Comparison of ENCODE assay signal across 16 cellular contexts in genomic region chr1:231020816-231021215, GRCh38. TPM values are rescaled to one million over a fixed set of nuclear protein-coding genes. Genes with fewer than 3 reads are reported as not detected.
DNase-seq lines count a peak whose midpoint lies in the region; ATAC-seq and TF ChIP-seq lines count a peak whose summit lies in the region.
"Had no signal": no experiment of that assay in that cellular context is flagged by ENCODE, and none has a peak within 500 bp of the region (broad histone marks: within the 10 kb centered on the region; RNA-seq: fewer than 3 reads in every experiment).

No MANE protein-coding gene starts in this region.

- H3K27me3 ChIP-seq in heart left ventricle (no peaks in the 10 kb centered on the region), transverse colon (no peaks in the 10 kb centered on the region)
- H3K27me3 ChIP-seq: BE2C, SJCRH30 had no signal

- peak in 1 of 4 donors; percentile 36 for ATAC-seq in heart left ventricle
- ATAC-seq in left cardiac atrium, result no peak

- no peak for DNase-seq in heart left ventricle
- no peak for DNase-seq in left cardiac atrium
- DNase-seq in activated T-helper 1 cell treated with anti-CD3 and anti-CD28 coated beads, Interleukin-12 subunit alpha, Interleukin-12 subunit beta, Interleukin-2, Interleukin-4 antibody, amounts not matched to agents 30 ng/mL and 10 ng/mL and 1 ng/mL, durations not matched to agents 14 hours and 24 hours and 36 hours (ENCODE audit: low spot score), result no peak
- peak; percentile 17 for DNase-seq in iPS-NIHi11 (ENCODE audit: low spot score)
- DNase-seq in transverse colon, result no peak
- DNase-seq in occipital lobe (lab: John Stamatoyannopoulos, UW), result no peak
- no peak for DNase-seq in GM10266 (ENCODE audit: extremely low spot score)
- no peak for DNase-seq in stimulated activated CD4-positive, alpha-beta T cell treated with anti-CD3 and anti-CD28 coated beads, Interleukin-12 subunit alpha, Interleukin-12 subunit beta, amount 100 ng/mL, for 4 hours
- DNase-seq: BE2C; EL; Kasumi-1; NCI-H2029 treated with DMSO at 0.1 percent for 48 hours; NK-92 treated with Interleukin-12 subunit alpha and Interleukin-12 subunit beta, amount 100 ng/mL, for 24 hours; psoas muscle; SJCRH30 had no signal

- H3K4me1 ChIP-seq in heart left ventricle (peaks cover 0 to 22% (median 6%) of the 10 kb centered on the region in 12 donors), transverse colon (peaks cover 0 to 3% (median 0%) of the 10 kb centered on the region in 4 donors)
- H3K4me1 ChIP-seq: BE2C, psoas muscle, SJCRH30 had no signal

- peak overlapping the region; percentile 11 to 82 (median 46) for H3K27ac ChIP-seq in heart left ventricle
- peak overlapping the region; percentile 25 to 61 (median 46) for H3K27ac ChIP-seq in transverse colon
- H3K27ac ChIP-seq: psoas muscle, SJCRH30 had no signal

- peak overlapping the region; percentile 34 for H3K4me3 Mint-ChIP-seq in activated T-helper 1 cell treated with anti-CD3 and anti-CD28 coated beads, Interleukin-12 subunit alpha, Interleukin-12 subunit beta, Interleukin-2, Interleukin-4 antibody, amounts not matched to agents 30 ng/mL and 10 ng/mL and 1 ng/mL, durations not matched to agents 14 hours and 24 hours and 36 hours

- 51 to 53% (median 51%) methylated on average over 7 of the region's 7 CpGs for WGBS in heart left ventricle, 4 donors
- WGBS in transverse colon (ENCODE audit: low coverage in 1 of 2), 2 donors, result 19 to 51% methylated on average over 3 to 7 of the region's 7 CpGs

- no peaks in the 10 kb centered on the region for H3K27me3 Mint-ChIP-seq in activated T-helper 1 cell treated with anti-CD3 and anti-CD28 coated beads, Interleukin-12 subunit alpha, Interleukin-12 subunit beta, Interleukin-2, Interleukin-4 antibody, amounts not matched to agents 30 ng/mL and 10 ng/mL and 1 ng/mL, durations not matched to agents 14 hours and 24 hours and 36 hours (ENCODE audit: insufficient read depth)
- H3K27me3 Mint-ChIP-seq: stimulated activated memory B cell treated with anti-CD40 and anti-IgM and Interleukin-4, amounts not matched to agents 10 μg/mL and 1 μg/mL and 100 μg/mL, for 72 hours had no signal

- in situ Hi-C loops in transverse colon (cut with MboI; ENCODE audit: low pct_ligation_motif_present in 1 of 4, low pct_unique_long_range_greater_than_20kb in 1 of 4, low sequenced_read_pairs in 3 of 4), result no loop called here

- no peak for TF ChIP-seq CTCF in heart left ventricle (IDR thresholded peaks at IDR 0.05)
- TF ChIP-seq CTCF in transverse colon (IDR thresholded peaks at IDR 0.05), result no peak
- no peak for TF ChIP-seq CTCF in GM10266 (IDR thresholded peaks at IDR 0.05; ENCODE audit: control insufficient read depth, insufficient read depth, low read depth, missing control alignments)

- no peak for TF ChIP-seq EP300 in transverse colon (IDR thresholded peaks at IDR 0.05; ENCODE audit: low read depth)

- no peak for TF ChIP-seq POLR2A in heart left ventricle (IDR thresholded peaks at IDR 0.05)
- TF ChIP-seq POLR2A in transverse colon (IDR thresholded peaks at IDR 0.05), result no peak

- H3K4me1 Mint-ChIP-seq in activated T-helper 1 cell treated with anti-CD3 and anti-CD28 coated beads, Interleukin-12 subunit alpha, Interleukin-12 subunit beta, Interleukin-2, Interleukin-4 antibody, amounts not matched to agents 30 ng/mL and 10 ng/mL and 1 ng/mL, durations not matched to agents 14 hours and 24 hours and 36 hours (ENCODE audit: low read depth), result peaks cover 22% of the 10 kb centered on the region
- H3K4me1 Mint-ChIP-seq: stimulated activated memory B cell treated with anti-CD40 and anti-IgM and Interleukin-4, amounts not matched to agents 10 μg/mL and 1 μg/mL and 100 μg/mL, for 72 hours had no signal

- H3K36me3 ChIP-seq in heart left ventricle (peaks cover 0 to 13% (median 0%) of the 10 kb centered on the region in 9 donors), transverse colon (no peaks in the 10 kb centered on the region)
- H3K36me3 ChIP-seq: BE2C had no signal

- H3K27ac Mint-ChIP-seq in activated T-helper 1 cell treated with anti-CD3 and anti-CD28 coated beads, Interleukin-12 subunit alpha, Interleukin-12 subunit beta, Interleukin-2, Interleukin-4 antibody, amounts not matched to agents 30 ng/mL and 10 ng/mL and 1 ng/mL, durations not matched to agents 14 hours and 24 hours and 36 hours, result no peak overlapping the region

- H3K36me3 Mint-ChIP-seq in activated T-helper 1 cell treated with anti-CD3 and anti-CD28 coated beads, Interleukin-12 subunit alpha, Interleukin-12 subunit beta, Interleukin-2, Interleukin-4 antibody, amounts not matched to agents 30 ng/mL and 10 ng/mL and 1 ng/mL, durations not matched to agents 14 hours and 24 hours and 36 hours (ENCODE audit: low read depth), result peaks cover 6% of the 10 kb centered on the region

- H3K9me3 ChIP-seq in heart left ventricle, result no peaks in the 10 kb centered on the region
- no peaks in the 10 kb centered on the region for H3K9me3 ChIP-seq in transverse colon
- H3K9me3 ChIP-seq: BE2C, psoas muscle, SJCRH30 had no signal

- no peak overlapping the region for H3K4me3 ChIP-seq in heart left ventricle
- no peak overlapping the region for H3K4me3 ChIP-seq in transverse colon
- H3K4me3 ChIP-seq: psoas muscle, SJCRH30 had no signal

- intact Hi-C loops in heart left ventricle (cut with DNase I) (loop anchor here in 1 of 10 donors (10.0 kb wide), 1 partner anchor 54 kb away; no protein-coding TSS in a partner anchor), left cardiac atrium (cut with DNase I) (no loop called here), transverse colon (cut with DNase I; ENCODE audit: low total_unique reads) (no loop called here)
- intact Hi-C loops in activated T-helper 1 cell treated with anti-CD3 and anti-CD28 coated beads, Interleukin-12 subunit alpha, Interleukin-12 subunit beta, Interleukin-2, Interleukin-4 antibody, amounts not matched to agents 30 ng/mL and 10 ng/mL and 1 ng/mL, durations not matched to agents 14 hours and 24 hours and 36 hours (cut with micrococcal nuclease), result no loop called here

- H3K9me3 Mint-ChIP-seq in activated T-helper 1 cell treated with anti-CD3 and anti-CD28 coated beads, Interleukin-12 subunit alpha, Interleukin-12 subunit beta, Interleukin-2, Interleukin-4 antibody, amounts not matched to agents 30 ng/mL and 10 ng/mL and 1 ng/mL, durations not matched to agents 14 hours and 24 hours and 36 hours, result no peaks in the 10 kb centered on the region
- H3K9me3 Mint-ChIP-seq: stimulated activated memory B cell treated with anti-CD40 and anti-IgM and Interleukin-4, amounts not matched to agents 10 μg/mL and 1 μg/mL and 100 μg/mL, for 72 hours had no signal

RNA-seq across cellular contexts. Expression of gene FAM89A, which starts 19.2 kb away (rescaled TPM):
- total RNA-seq in heart left ventricle, result 10 to 100 TPM in 3 of 9 donors, 1 to 10 TPM in 6; 3.8 to 11.5 (median 7.0) TPM
- polyA plus RNA-seq in heart left ventricle, result 1 to 10 TPM; 4.2 to 5.5 TPM
- 10 to 100 TPM; 19.8 to 20.8 TPM for total RNA-seq in left cardiac atrium
- total RNA-seq in activated T-helper 1 cell treated with anti-CD3 and anti-CD28 coated beads, Interleukin-12 subunit alpha, Interleukin-12 subunit beta, Interleukin-2, Interleukin-4 antibody, amounts not matched to agents 30 ng/mL and 10 ng/mL and 1 ng/mL, durations not matched to agents 14 hours and 24 hours and 36 hours, result 23.2 and 28.0 TPM in 2 replicates
- 10 to 100 TPM in 1 of 4 donors, 1 to 10 TPM in 3; 3.3 to 10.7 (median 7.8) TPM for total RNA-seq in transverse colon
- total RNA-seq in occipital lobe, result 6.7 TPM

RNA-seq across cellular contexts. Expression of gene ARV1, which starts 41.9 kb away (rescaled TPM):
- total RNA-seq in heart left ventricle, result 10 to 100 TPM; 16.3 to 24.8 (median 22.0) TPM
- 10 to 100 TPM; 24.5 to 49.7 TPM for polyA plus RNA-seq in heart left ventricle
- total RNA-seq in left cardiac atrium, result 10 to 100 TPM; 19.9 to 30.4 TPM
- total RNA-seq in activated T-helper 1 cell treated with anti-CD3 and anti-CD28 coated beads, Interleukin-12 subunit alpha, Interleukin-12 subunit beta, Interleukin-2, Interleukin-4 antibody, amounts not matched to agents 30 ng/mL and 10 ng/mL and 1 ng/mL, durations not matched to agents 14 hours and 24 hours and 36 hours, result 14.3 and 14.6 TPM in 2 replicates
- total RNA-seq in transverse colon, result 10 to 100 TPM in 2 of 4 donors, 1 to 10 TPM in 2; 7.1 to 37.3 (median 18.4) TPM
- 17.2 TPM for total RNA-seq in occipital lobe

RNA-seq across cellular contexts. Expression of gene TTC13, which starts 42.2 kb away (rescaled TPM):
- total RNA-seq in heart left ventricle (1 to 10 TPM; 5.8 to 9.6 (median 6.9) TPM), left cardiac atrium (1 to 10 TPM; 9.5 to 9.6 TPM), transverse colon (100 to 1,000 TPM in 2 of 4 donors, 10 to 100 TPM in 2; 44.8 to 178 (median 117) TPM), occipital lobe (56.1 TPM)
- polyA plus RNA-seq in heart left ventricle, result 1 to 10 TPM; 3.7 to 8.0 TPM
- total RNA-seq in activated T-helper 1 cell treated with anti-CD3 and anti-CD28 coated beads, Interleukin-12 subunit alpha, Interleukin-12 subunit beta, Interleukin-2, Interleukin-4 antibody, amounts not matched to agents 30 ng/mL and 10 ng/mL and 1 ng/mL, durations not matched to agents 14 hours and 24 hours and 36 hours, result 20.7 and 21.8 TPM in 2 replicates
